Comparison of ENCODE assay signal across 8 cellular contexts in the genomic region with DNA sequence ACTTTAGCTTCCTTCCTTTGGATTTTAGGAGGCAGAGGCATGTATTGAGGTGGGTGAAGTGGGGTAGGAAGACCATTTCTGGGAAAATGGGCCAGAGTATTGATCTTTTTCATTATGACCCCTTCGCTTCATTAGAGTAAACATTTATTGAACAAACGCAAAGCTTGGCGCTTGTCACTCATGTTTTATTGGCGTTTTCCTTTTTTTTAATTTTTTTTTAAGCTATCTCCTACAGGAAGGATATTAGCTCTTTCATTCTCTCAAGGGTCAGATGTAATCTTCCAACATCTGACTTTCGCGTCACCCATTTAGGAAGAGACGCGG. TPM values are rescaled to one million over a fixed set of nuclear protein-coding genes. Genes with fewer than 3 reads are reported as not detected.
A peak's percentile ranks its signal among the peaks of the same experiment; 100 is the strongest.
DNase-seq lines count a peak whose midpoint lies in the region; ATAC-seq and TF ChIP-seq lines count a peak whose summit lies in the region.

No MANE protein-coding gene starts in this region.

- H3K4me3 Mint-ChIP-seq in WTC11 (peak overlapping the region; percentile 90), glutamatergic neuron (ENCODE audit: unreplicated experiment) (peak overlapping the region; percentile 85)

- H3K27ac ChIP-seq in skin epidermis: peak overlapping the region in 18 of 21 experiments; percentile 98 to 100 (median 100)

- POLR2A ChIA-PET in WTC11 (lab: Charles Lee): interaction anchor here (0.7 to 1.3 kb wide), 4 partner anchors 60 to 411 kb away, joined by 3 to 9 read pairs (median 5); partner anchors contain the start of genes GOLPH3 and ZFR

- DNase-seq in HAP-1 (ENCODE audit: low spot score in 2 of 2) (no peak), WTC11 (ENCODE audit: low spot score) (no peak), glutamatergic neuron (no peak), G401 (ENCODE audit: low spot score) (no peak), HT-29 (ENCODE audit: low spot score) (no peak), GOT3 (lab: John Stamatoyannopoulos, UW) (no peak)
- no peak for DNase-seq in activated CD8-positive, alpha-beta memory T cell treated with anti-CD3 and anti-CD28 coated beads for 24 hours

- CTCF ChIA-PET in WTC11 (lab: Charles Lee): interaction anchor here (3.7 kb wide), 1 partner anchor 95 kb away, joined by 17 read pairs; no protein-coding TSS in a partner anchor

- H3K27ac Mint-ChIP-seq in WTC11: peak overlapping the region; percentile 99
- H3K27ac Mint-ChIP-seq in glutamatergic neuron (ENCODE audit: unreplicated experiment): peak overlapping the region; percentile 94

- H3K4me3 ChIP-seq in HAP-1 (peak overlapping the region; percentile 92), skin epidermis (peak overlapping the region; percentile 89 to 100 (median 96))

- no peaks in the 10 kb centered on the region for H3K9me3 Mint-ChIP-seq in WTC11
- H3K9me3 Mint-ChIP-seq in glutamatergic neuron (ENCODE audit: unreplicated experiment): peaks cover 5% of the 10 kb centered on the region

- peaks cover 9% of the 10 kb centered on the region for H3K36me3 Mint-ChIP-seq in WTC11
- no peaks in the 10 kb centered on the region for H3K36me3 Mint-ChIP-seq in glutamatergic neuron (ENCODE audit: unreplicated experiment)

- no peak for ATAC-seq in WTC11

- H3K4me1 ChIP-seq in HAP-1: peaks cover 17% of the 10 kb centered on the region

- H3K36me3 ChIP-seq in HAP-1 (replicated peaks): peaks cover 16% of the 10 kb centered on the region

- no peaks in the 10 kb centered on the region for H3K27me3 Mint-ChIP-seq in WTC11 (ENCODE audit: low read depth)
- H3K27me3 Mint-ChIP-seq in glutamatergic neuron (ENCODE audit: unreplicated experiment): peaks cover 3% of the 10 kb centered on the region

- no peaks in the 10 kb centered on the region for H3K27me3 ChIP-seq in HAP-1 (ENCODE audit: low read depth)

- TF ChIP-seq CTCF in WTC11 (IDR thresholded peaks at IDR 0.05): no peak
- TF ChIP-seq CTCF in glutamatergic neuron (IDR thresholded peaks at IDR 0.05; ENCODE audit: partially characterized antibody, unreplicated experiment): no peak

- H3K9me3 ChIP-seq in HAP-1: no peaks in the 10 kb centered on the region

- H3K4me1 Mint-ChIP-seq in WTC11 (peaks cover 58% of the 10 kb centered on the region), glutamatergic neuron (ENCODE audit: low read depth, unreplicated experiment) (peaks cover 12% of the 10 kb centered on the region)

- in situ Hi-C loops in HAP-1 (cut with MboI; ENCODE audit: low sequenced_read_pairs) (no loop called here), G401 (cut with HindIII; ENCODE audit: low sequenced_read_pairs) (no loop called here)

TF ChIP-seq in WTC11, 78 proteins besides CTCF, POLR2A, EP300 and RAD21:
- 0 out of 2 replicates have a peak, but pooled peaks have one; percentile 12 for TF ChIP-seq ZNF232 (CRISPR knock-in tag; IDR thresholded peaks at IDR 0.05)
- TF ChIP-seq ZMAT4 (CRISPR knock-in tag; IDR thresholded peaks at IDR 0.05): no peak

RNA-seq across cellular contexts. Expression of gene SUB1, which starts 0.3 kb away (rescaled TPM):
- 255 to 258 TPM (median 258 TPM) in 3 replicates for total RNA-seq in WTC11 (2021)
- 172 TPM for total RNA-seq in glutamatergic neuron (ENCODE audit: unreplicated experiment)
- total RNA-seq in G401 (2014; rRNA removed; shearing (Covaris generic)): 365 and 559 TPM in 2 replicates
- total RNA-seq in HT-29 (2014; rRNA removed; shearing (Covaris generic)): 75.2 and 102 TPM in 2 replicates
